8 cellular contexts compared by ENCODE assay signal in genomic region chr6:39361657-39362486, GRCh38. TPM values are rescaled to one million over a fixed set of nuclear protein-coding genes. Genes with fewer than 3 reads are reported as not detected.
DNase-seq lines count a peak whose midpoint lies in the region; ATAC-seq and TF ChIP-seq lines count a peak whose summit lies in the region.

No MANE protein-coding gene starts in this region.

- no peaks in the 10 kb centered on the region for H3K27me3 ChIP-seq in WERI-Rb-1 (ENCODE audit: insufficient read depth, low read depth, severe bottlenecking)
- H3K27me3 ChIP-seq in right lobe of liver: no peaks in the 10 kb centered on the region

- TF ChIP-seq CTCF in WERI-Rb-1 (IDR thresholded peaks at IDR 0.05; ENCODE audit: low read depth, low read length): peak; percentile 99
- TF ChIP-seq CTCF in coronary artery (IDR thresholded peaks at IDR 0.05): peak; percentile 83
- TF ChIP-seq CTCF in right lobe of liver (IDR thresholded peaks at IDR 0.05): peak; percentile 61 to 79 (median 76)

- H3K36me3 ChIP-seq in WERI-Rb-1 (no peaks in the 10 kb centered on the region), right lobe of liver (no peaks in the 10 kb centered on the region)

- peak; percentile 65 for ATAC-seq in HG02571 (IDR thresholded peaks at IDR 0.05; ENCODE audit: unreplicated experiment)
- ATAC-seq in right lobe of liver: peak; percentile 88 to 95 (median 92)
- ATAC-seq in HG03571 (IDR thresholded peaks at IDR 0.05; ENCODE audit: unreplicated experiment): no peak

- H3K4me1 ChIP-seq in right lobe of liver: no peaks in the 10 kb centered on the region

- H3K9me3 ChIP-seq in WERI-Rb-1 (ENCODE audit: severe bottlenecking) (no peaks in the 10 kb centered on the region), right lobe of liver (no peaks in the 10 kb centered on the region)

- peak; percentile 76 for DNase-seq in ELR (ENCODE audit: low read depth)
- peak; percentile 62 for DNase-seq in NCI-H2171 (lab: John Stamatoyannopoulos, UW)
- DNase-seq in WERI-Rb-1: peak; percentile 90
- peak; percentile 75 for DNase-seq in coronary artery (ENCODE audit: low spot score)
- peak; percentile 64 to 69 (median 67) for DNase-seq in right lobe of liver
- DNase-seq in stimulated activated CD4-positive, alpha-beta T cell treated with anti-CD3 and anti-CD28 coated beads, Interleukin-4, amount 100 ng/mL, for 4 hours: peak; percentile 7 to 45

- H3K27ac ChIP-seq in WERI-Rb-1 (peak overlapping the region; percentile 57), coronary artery (no peak overlapping the region), right lobe of liver (no peak overlapping the region)

- no peak for TF ChIP-seq POLR2A in right lobe of liver (IDR thresholded peaks at IDR 0.05)

- intact Hi-C loops in right lobe of liver (cut with DNase I): loop anchor here in 1 of 2 donors (10.0 kb wide), 2 partner anchors 543 to 943 kb away; no protein-coding TSS in a partner anchor

- WGBS in right lobe of liver (ENCODE audit: insufficient coverage, low coverage, low lambda C conversion rate, missing lambda C conversion rate): 24% methylated on average over 17 of the region's 21 CpGs

- H3K4me3 ChIP-seq in WERI-Rb-1 (ENCODE audit: low read depth, low read length): peak overlapping the region; percentile 7; the same call in 1 of the 2 replicates
- no peak overlapping the region for H3K4me3 ChIP-seq in coronary artery
- no peak overlapping the region for H3K4me3 ChIP-seq in right lobe of liver

RNA-seq across cellular contexts. Expression of gene KCNK16, which starts 39.4 kb away (rescaled TPM):
- total RNA-seq in right lobe of liver: not detected

RNA-seq across cellular contexts. Expression of gene KCNK17, which starts 47.7 kb away (rescaled TPM):
- under 1 TPM in 5 of 6 experiments, not detected in 1; 0.31 to 0.77 (median 0.39) TPM for total RNA-seq in right lobe of liver

Comparison
In these comparisons a context has a peak if more than half of its experiments do, and no peak if none do; other contexts are left out.
1. DNase-seq: peak in every context shown above with its lines; median percentile 90 in WERI-Rb-1; 76 in ELR; 75 in coronary artery; 67 in right lobe of liver; 62 in NCI-H2171; 26 in stimulated activated CD4-positive, alpha-beta T cell treated with anti-CD3 and anti-CD28 coated beads, Interleukin-4, amount 100 ng/mL, for 4 hours.